In the genomic region with DNA sequence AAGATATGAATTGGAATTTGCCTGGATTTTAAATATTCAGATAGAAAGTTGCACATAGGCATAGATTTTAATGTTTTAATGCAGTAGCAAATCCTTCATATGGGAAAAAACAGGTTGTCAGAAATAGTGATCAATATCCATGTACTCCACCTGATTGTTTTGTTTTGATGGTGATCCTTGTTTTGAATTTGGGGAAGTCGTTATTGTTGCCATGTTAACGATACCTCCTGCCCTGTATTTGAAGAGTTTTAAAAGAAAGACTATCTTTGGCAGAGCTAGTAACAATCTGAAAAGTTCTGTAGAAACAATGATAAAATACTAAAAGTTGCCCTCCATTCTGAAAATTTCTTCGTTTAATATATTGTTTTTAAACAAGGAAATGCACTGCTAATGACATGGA, we compare ENCODE assay signal across 8 cellular contexts. TPM values are rescaled to one million over a fixed set of nuclear protein-coding genes. Genes with fewer than 3 reads are reported as not detected.
DNase-seq lines count a peak whose midpoint lies in the region; ATAC-seq and TF ChIP-seq lines count a peak whose summit lies in the region.

No MANE protein-coding gene starts in this region.

- CTCF ChIA-PET in activated CD4-positive, alpha-beta T cell treated with anti-CD3 and anti-CD28 coated beads, Interleukin-2, amount 10 ng/mL, durations not matched to agents 7 days and 5 days (lab: Charles Lee), result interaction anchor here (0.6 to 1.2 kb wide), 3 partner anchors 11 to 34 kb away, joined by 3 read pairs; no protein-coding TSS in a partner anchor
- CTCF ChIA-PET in WTC11 (lab: Charles Lee), result no interaction called here

- peaks cover 4% of the 10 kb centered on the region for H3K9me3 ChIP-seq in iPS-18c (ENCODE audit: control insufficient read depth, insufficient read depth, low read length)
- H3K9me3 ChIP-seq in thymus (ENCODE audit: control insufficient read depth), result no peaks in the 10 kb centered on the region

- no peak for DNase-seq in activated CD4-positive, alpha-beta T cell treated with anti-CD3 and anti-CD28 coated beads, Interleukin-2, amount 10 ng/mL, durations not matched to agents 7 days and 5 days
- no peak for DNase-seq in activated CD4-positive, alpha-beta T cell treated with anti-CD3 and anti-CD28 coated beads for 1 hour
- DNase-seq in WTC11 (ENCODE audit: low spot score) (no peak), retina (no peak), NCI-H345 (lab: John Stamatoyannopoulos, UW) (no peak)

- TF ChIP-seq CTCF in WTC11 (IDR thresholded peaks at IDR 0.05), result no peak

- H3K27me3 Mint-ChIP-seq in activated CD4-positive, alpha-beta T cell treated with anti-CD3 and anti-CD28 coated beads, Interleukin-2, amount 10 ng/mL, durations not matched to agents 7 days and 5 days, result no peaks in the 10 kb centered on the region
- no peaks in the 10 kb centered on the region for H3K27me3 Mint-ChIP-seq in WTC11 (ENCODE audit: low read depth)

- peak overlapping the region; percentile 82 for H3K4me3 Mint-ChIP-seq in activated CD4-positive, alpha-beta T cell treated with anti-CD3 and anti-CD28 coated beads, Interleukin-2, amount 10 ng/mL, durations not matched to agents 7 days and 5 days
- H3K4me3 Mint-ChIP-seq in WTC11, result peak overlapping the region; percentile 85

- H3K4me3 ChIP-seq in iPS-18c (ENCODE audit: insufficient read depth, low read depth, low read length) (peak overlapping the region; percentile 96), thymus (ENCODE audit: low read length) (peak overlapping the region; percentile 94)

- 2% methylated on average over 3 of the region's 3 CpGs for WGBS in thymus

- peak overlapping the region; percentile 90 for H3K27ac Mint-ChIP-seq in activated CD4-positive, alpha-beta T cell treated with anti-CD3 and anti-CD28 coated beads, Interleukin-2, amount 10 ng/mL, durations not matched to agents 7 days and 5 days
- peak overlapping the region; percentile 95 for H3K27ac Mint-ChIP-seq in WTC11

- no peak overlapping the region for H3K27ac ChIP-seq in thymus (ENCODE audit: low read depth)

- no peak for ATAC-seq in WTC11
- ATAC-seq in HG03457 (IDR thresholded peaks at IDR 0.05; ENCODE audit: unreplicated experiment), result no peak

- peaks cover 7% of the 10 kb centered on the region for H3K36me3 Mint-ChIP-seq in activated CD4-positive, alpha-beta T cell treated with anti-CD3 and anti-CD28 coated beads, Interleukin-2, amount 10 ng/mL, durations not matched to agents 7 days and 5 days (ENCODE audit: low read depth)
- no peaks in the 10 kb centered on the region for H3K36me3 Mint-ChIP-seq in WTC11

- peaks cover 52% of the 10 kb centered on the region for H3K4me1 Mint-ChIP-seq in activated CD4-positive, alpha-beta T cell treated with anti-CD3 and anti-CD28 coated beads, Interleukin-2, amount 10 ng/mL, durations not matched to agents 7 days and 5 days
- peaks cover 24% of the 10 kb centered on the region for H3K4me1 Mint-ChIP-seq in WTC11

- H3K36me3 ChIP-seq in thymus (ENCODE audit: control insufficient read depth, insufficient read depth), result no peaks in the 10 kb centered on the region

- no peaks in the 10 kb centered on the region for H3K27me3 ChIP-seq in thymus (ENCODE audit: control insufficient read depth, insufficient read depth)

- H3K4me1 ChIP-seq in thymus (ENCODE audit: control insufficient read depth, insufficient read depth, low read length), result peaks cover 2% of the 10 kb centered on the region

- no peaks in the 10 kb centered on the region for H3K9me3 Mint-ChIP-seq in activated CD4-positive, alpha-beta T cell treated with anti-CD3 and anti-CD28 coated beads, Interleukin-2, amount 10 ng/mL, durations not matched to agents 7 days and 5 days
- H3K9me3 Mint-ChIP-seq in WTC11, result no peaks in the 10 kb centered on the region

- POLR2A ChIA-PET in activated CD4-positive, alpha-beta T cell treated with anti-CD3 and anti-CD28 coated beads, Interleukin-2, amount 10 ng/mL, durations not matched to agents 7 days and 5 days (lab: Charles Lee), result no interaction called here
- POLR2A ChIA-PET in WTC11 (lab: Charles Lee), result interaction anchor here (0.6 kb wide), 1 partner anchor 115 kb away, joined by 7 read pairs; no protein-coding TSS in a partner anchor

TF ChIP-seq in WTC11, 78 proteins besides CTCF, POLR2A, EP300 and RAD21 (continues in another document):
- no peak for TF ChIP-seq ESRRA (CRISPR knock-in tag; IDR thresholded peaks at IDR 0.05; ENCODE audit: borderline replicate concordance)
- no peak for TF ChIP-seq IRF2 (CRISPR knock-in tag; IDR thresholded peaks at IDR 0.05; ENCODE audit: borderline replicate concordance, low read depth)
- TF ChIP-seq AFF4 (CRISPR knock-in tag; IDR thresholded peaks at IDR 0.05; ENCODE audit: borderline replicate concordance), result no peak
- TF ChIP-seq ZNF232 (CRISPR knock-in tag; IDR thresholded peaks at IDR 0.05), result no peak
- TF ChIP-seq GABPB1 (CRISPR knock-in tag; IDR thresholded peaks at IDR 0.05), result no peak
- TF ChIP-seq FOXJ3 (CRISPR knock-in tag; IDR thresholded peaks at IDR 0.05; ENCODE audit: borderline replicate concordance), result no peak
- no peak for TF ChIP-seq TEAD4 (CRISPR knock-in tag; IDR thresholded peaks at IDR 0.05)
- no peak for TF ChIP-seq ZNF317 (CRISPR knock-in tag; IDR thresholded peaks at IDR 0.05; ENCODE audit: borderline replicate concordance, low read depth)
- TF ChIP-seq, protein P1, sequence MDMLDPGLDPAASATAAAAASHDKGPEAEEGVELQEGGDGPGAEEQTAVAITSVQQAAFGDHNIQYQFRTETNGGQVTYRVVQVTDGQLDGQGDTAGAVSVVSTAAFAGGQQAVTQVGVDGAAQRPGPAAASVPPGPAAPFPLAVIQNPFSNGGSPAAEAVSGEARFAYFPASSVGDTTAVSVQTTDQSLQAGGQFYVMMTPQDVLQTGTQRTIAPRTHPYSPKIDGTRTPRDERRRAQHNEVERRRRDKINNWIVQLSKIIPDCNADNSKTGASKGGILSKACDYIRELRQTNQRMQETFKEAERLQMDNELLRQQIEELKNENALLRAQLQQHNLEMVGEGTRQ (CRISPR knock-in tag; IDR thresholded peaks at IDR 0.05), result no peak
- no peak for TF ChIP-seq SP1 (CRISPR knock-in tag; conservative IDR thresholded peaks at IDR 0.05)
- TF ChIP-seq SMAD3 (CRISPR knock-in tag; IDR thresholded peaks at IDR 0.05; ENCODE audit: borderline replicate concordance), result no peak
- no peak for TF ChIP-seq HMGA2 (CRISPR knock-in tag; IDR thresholded peaks at IDR 0.05)
- TF ChIP-seq SOX15 (CRISPR knock-in tag; IDR thresholded peaks at IDR 0.05), result no peak
- TF ChIP-seq ZNF425 (CRISPR knock-in tag; conservative IDR thresholded peaks at IDR 0.05), result no peak
- no peak for TF ChIP-seq NFYB (CRISPR knock-in tag; conservative IDR thresholded peaks at IDR 0.05; ENCODE audit: low read depth)

RNA-seq across cellular contexts. Expression of gene CEP350, which starts 1.1 kb away (rescaled TPM):
- 10 to 100 TPM; 65.7 to 70.1 TPM for total RNA-seq in activated CD4-positive, alpha-beta T cell treated with anti-CD3 and anti-CD28 coated beads, Interleukin-2, amount 10 ng/mL, durations not matched to agents 7 days and 5 days
- 34.2 to 36.7 TPM (median 35.4 TPM) in 3 replicates for total RNA-seq in WTC11 (2021)
- 8.3 TPM for polyA plus RNA-seq in thymus
